In genomic region chr9:20981486-20981885, GRCh38 we compare ENCODE assay signal across 9 cellular contexts. TPM values are rescaled to one million over a fixed set of nuclear protein-coding genes. Genes with fewer than 3 reads are reported as not detected.
A peak's percentile ranks its signal among the peaks of the same experiment; 100 is the strongest.
DNase-seq lines count a peak whose midpoint lies in the region; ATAC-seq and TF ChIP-seq lines count a peak whose summit lies in the region.
"Had no signal": no experiment of that assay in that cellular context is flagged by ENCODE, and none has a peak within 500 bp of the region (broad histone marks: within the 10 kb centered on the region; RNA-seq: fewer than 3 reads in every experiment).

No MANE protein-coding gene starts in this region.

- no peak for DNase-seq in SK-N-SH
- no peak for DNase-seq in stomach
- no peak for DNase-seq in HAP-1 (ENCODE audit: low spot score in 2 of 2)
- no peak for DNase-seq in endodermal cell
- DNase-seq in NCI-H2171 (lab: John Stamatoyannopoulos, UW), result no peak

- 37% methylated on average over 2 of the region's 2 CpGs for WGBS in SK-N-SH (ENCODE audit: low lambda C conversion rate)
- 10 to 17% methylated on average over 2 of the region's 2 CpGs for WGBS in gastroesophageal sphincter (ENCODE audit: low coverage in 1 of 2), 2 donors
- WGBS in stomach, 5 donors, result 17 to 36% (median 20%) methylated on average over 2 of the region's 2 CpGs
- 94 to 100% methylated on average over 2 of the region's 2 CpGs for WGBS in endodermal cell (ENCODE audit: insufficient coverage in 1 of 2, insufficient read length in 1 of 2), 2 experiments

- peaks cover 0 to 6% of the 10 kb centered on the region in 2 experiments; a peak in 2 of 4 replicates for H3K4me1 ChIP-seq in SK-N-SH (ENCODE audit: control insufficient read depth in 1 of 2, insufficient read depth in 2 of 2, low read depth in 1 of 2, low read length in 1 of 2)
- H3K4me1 ChIP-seq in gastroesophageal sphincter, result peaks cover 12 to 61% (median 18%) of the 10 kb centered on the region in 3 donors
- peaks cover 0 to 31% (median 9%) of the 10 kb centered on the region in 4 donors for H3K4me1 ChIP-seq in stomach
- H3K4me1 ChIP-seq in HAP-1, result no peaks in the 10 kb centered on the region
- H3K4me1 ChIP-seq in endodermal cell (ENCODE audit: control insufficient read depth, insufficient read depth, low read length), result no peaks in the 10 kb centered on the region

- no peak overlapping the region for H3K4me3 Mint-ChIP-seq in endodermal cell

- H3K27ac ChIP-seq in SK-N-SH (ENCODE audit: low read depth in 2 of 2, low read length in 1 of 2) (peak overlapping the region; percentile 4 to 60; a peak in 1 of 4 replicates), gastroesophageal sphincter (peak overlapping the region; percentile 78 to 88 (median 82)), stomach (peak overlapping the region; percentile 36 to 75 (median 61)), endodermal cell (ENCODE audit: low read depth, low read length) (no peak overlapping the region)

- intact Hi-C loops in stomach (cut with DNase I; ENCODE audit: low total_unique reads), result no loop called here

- H3K9ac ChIP-seq in SK-N-SH, result no peak overlapping the region
- no peak overlapping the region for H3K9ac ChIP-seq in endodermal cell (ENCODE audit: extremely low read depth, low read length, poor library complexity, severe bottlenecking)

- H3K27me3 ChIP-seq in SK-N-SH (ENCODE audit: insufficient read depth), result no peaks in the 10 kb centered on the region
- no peaks in the 10 kb centered on the region for H3K27me3 ChIP-seq in gastroesophageal sphincter
- H3K27me3 ChIP-seq in stomach, result no peaks in the 10 kb centered on the region
- no peaks in the 10 kb centered on the region for H3K27me3 ChIP-seq in HAP-1 (ENCODE audit: low read depth)
- H3K27me3 ChIP-seq in endodermal cell (ENCODE audit: control insufficient read depth, insufficient read depth, low read length, poor library complexity, severe bottlenecking), result no peaks in the 10 kb centered on the region

- no peak overlapping the region for H3K4me2 ChIP-seq in SK-N-SH

- H3F3A ChIP-seq in SK-N-SH (replicated peaks; ENCODE audit: insufficient read depth), result no peaks in the 10 kb centered on the region

- in situ Hi-C loops in HAP-1 (cut with MboI; ENCODE audit: low sequenced_read_pairs), result no loop called here

- TF ChIP-seq EP300 in SK-N-SH (IDR thresholded peaks at IDR 0.05; ENCODE audit: borderline replicate concordance in 1 of 2, low read depth in 1 of 2, low read length in 1 of 2) (no peak), gastroesophageal sphincter (IDR thresholded peaks at IDR 0.05) (no peak), stomach (IDR thresholded peaks at IDR 0.05) (no peak)

- H3K9me2 ChIP-seq in SK-N-SH, result no peaks in the 10 kb centered on the region

- H3K9me3 ChIP-seq in SK-N-SH (no peaks in the 10 kb centered on the region), gastroesophageal sphincter (no peaks in the 10 kb centered on the region), stomach (no peaks in the 10 kb centered on the region), HAP-1 (no peaks in the 10 kb centered on the region), endodermal cell (ENCODE audit: control insufficient read depth, low read length) (peaks cover 7% of the 10 kb centered on the region)

- H3K36me3 ChIP-seq in SK-N-SH (replicated peaks in 1 of 2; ENCODE audit: control insufficient read depth in 1 of 2, insufficient read depth in 2 of 2, low read length in 1 of 2) (peaks cover 7 to 18% of the 10 kb centered on the region in 2 experiments), gastroesophageal sphincter (peaks cover 0 to 9% of the 10 kb centered on the region in 2 donors), stomach (peaks cover 5 to 25% (median 11%) of the 10 kb centered on the region in 4 donors), HAP-1 (replicated peaks) (peaks cover 3% of the 10 kb centered on the region; the same call in 1 of the 2 replicates), endodermal cell (ENCODE audit: control insufficient read depth, insufficient read depth, low read length) (peaks cover 36% of the 10 kb centered on the region)

- CTCF ChIA-PET in SK-N-SH (lab: Yijun Ruan, JAX), result no interaction called here

- no peak for TF ChIP-seq RAD21 in SK-N-SH (IDR thresholded peaks at IDR 0.05; ENCODE audit: low read length)

- no peak overlapping the region for H2AFZ ChIP-seq in SK-N-SH (ENCODE audit: low read depth)

- peaks cover 42% of the 10 kb centered on the region for H3K36me3 Mint-ChIP-seq in endodermal cell (ENCODE audit: low read depth)

- H3K79me2 ChIP-seq in SK-N-SH (ENCODE audit: insufficient read depth), result no peaks in the 10 kb centered on the region

- H3K4me3 ChIP-seq in SK-N-SH (ENCODE audit: low read depth in 2 of 2, low read length in 1 of 2) (no peak overlapping the region), gastroesophageal sphincter (no peak overlapping the region), stomach (no peak overlapping the region), HAP-1 (no peak overlapping the region), endodermal cell (ENCODE audit: low read length) (no peak overlapping the region)

- no peak for TF ChIP-seq POLR2A in gastroesophageal sphincter (IDR thresholded peaks at IDR 0.05)
- no peak for TF ChIP-seq POLR2A in stomach (IDR thresholded peaks at IDR 0.05)

- no peaks in the 10 kb centered on the region for H4K20me1 ChIP-seq in SK-N-SH (ENCODE audit: insufficient read depth)

- no peaks in the 10 kb centered on the region for H3K9me3 Mint-ChIP-seq in endodermal cell

- no peak for TF ChIP-seq CTCF in SK-N-SH (IDR thresholded peaks at IDR 0.05)
- TF ChIP-seq CTCF in gastroesophageal sphincter (IDR thresholded peaks at IDR 0.05), result no peak
- TF ChIP-seq CTCF in stomach (IDR thresholded peaks at IDR 0.05), result no peak
- no peak for TF ChIP-seq CTCF in endodermal cell (conservative IDR thresholded peaks at IDR 0.05)

- POLR2A ChIA-PET in SK-N-SH (lab: Yijun Ruan, JAX), result no interaction called here

- ATAC-seq in GM21529 (IDR thresholded peaks at IDR 0.05; ENCODE audit: unreplicated experiment), result peak; percentile 9
- ATAC-seq in gastroesophageal sphincter, result peak; percentile 73
- ATAC-seq in esophagus mucosa, result no peak
- ATAC-seq: HCT116 had no signal

- H3K27me3 Mint-ChIP-seq in endodermal cell (ENCODE audit: insufficient read depth), result no peaks in the 10 kb centered on the region

- peaks cover 3% of the 10 kb centered on the region for H3K4me1 Mint-ChIP-seq in endodermal cell

- H3K27ac Mint-ChIP-seq in endodermal cell, result no peak overlapping the region

TF ChIP-seq in SK-N-SH, 30 proteins besides CTCF, POLR2A, EP300 and RAD21:
- TF ChIP-seq ZBTB33 (IDR thresholded peaks at IDR 0.05; ENCODE audit: borderline replicate concordance, low read depth) (no peak), NFIC (IDR thresholded peaks at IDR 0.05; ENCODE audit: borderline replicate concordance) (peak; percentile 25; the same call in 1 of the 2 replicates), RXRA (IDR thresholded peaks at IDR 0.05; ENCODE audit: borderline replicate concordance, low read depth) (no peak)

RNA-seq across cellular contexts. Expression of gene HACD4, which starts 50.0 kb away (rescaled TPM):
- polyA plus RNA-seq in SK-N-SH (2012; rRNA removed) (under 0.01 TPM in 1 of 2 replicates, not detected in the other), stomach (1 to 10 TPM; 1.6 to 4.1 (median 1.8) TPM)
- 0.01 TPM in 2 replicates for polyA plus RNA-seq in SK-N-SH (2012; cell fraction: cytosol; rRNA removed)
- polyA plus RNA-seq in SK-N-SH (2012; cell fraction: nucleus; rRNA removed), result 0.02 TPM in 1 of 2 replicates, not detected in the other
- total RNA-seq in gastroesophageal sphincter (10 to 100 TPM in 3 of 4 donors, 1 to 10 TPM in 1; 9.8 to 23.9 (median 16.9) TPM), stomach (10 to 100 TPM in 2 of 5 donors, 1 to 10 TPM in 2, under 1 TPM in 1; 0.29 to 12.1 (median 5.9) TPM), endodermal cell (1 to 10 TPM; 1.6 to 1.7 TPM), esophagus mucosa (1.6 TPM)
- polyA plus RNA-seq in endodermal cell (2013, experiment 1 of 2), result 1.5 TPM
- 1.4 TPM for polyA plus RNA-seq in endodermal cell (2013, experiment 2 of 2)
